1 cellular context compared by ENCODE assay signal in the genomic region with DNA sequence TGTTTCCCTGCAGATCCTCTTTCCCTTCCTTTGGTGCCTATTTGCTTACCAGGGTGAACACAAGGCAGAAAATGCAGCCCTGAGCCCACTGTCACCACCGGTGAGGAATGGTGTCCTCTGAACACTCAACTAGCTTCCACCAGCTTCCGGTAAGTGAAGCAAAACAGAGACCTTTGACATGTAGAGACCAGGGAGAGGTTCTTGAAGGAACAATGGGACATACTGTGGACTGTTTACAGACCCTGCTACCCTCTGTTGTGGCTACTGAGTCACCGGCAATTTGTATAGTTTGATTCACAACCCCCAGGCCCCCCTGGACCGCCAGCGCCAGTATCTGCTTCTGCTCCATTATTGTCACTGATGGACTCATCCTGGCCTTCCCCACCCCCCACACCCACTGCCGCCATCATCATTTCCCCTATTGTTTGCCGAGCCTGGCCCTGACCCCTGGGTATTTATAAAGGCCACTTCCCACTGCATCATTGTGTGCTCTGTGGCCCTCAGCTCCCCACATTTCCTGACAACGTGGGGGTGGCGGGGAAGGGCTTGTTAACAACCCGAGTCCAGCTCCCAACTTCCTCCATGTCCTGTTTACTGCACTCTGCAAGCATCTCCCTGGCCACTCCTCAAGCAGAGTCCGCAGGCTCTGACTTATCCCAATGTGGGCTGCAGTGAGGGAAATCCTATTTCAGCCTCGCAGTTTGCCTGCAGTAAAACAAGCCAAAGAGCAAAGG.
A peak's percentile ranks its signal among the peaks of the same experiment; 100 is the strongest.
TF ChIP-seq lines count a peak whose summit lies in the region.

No MANE protein-coding gene starts in this region.

TF ChIP-seq in HepG2, 621 proteins besides CTCF, POLR2A, EP300 and RAD21 (continued from another document and continues in another):
- TF ChIP-seq PHF5A (CRISPR knock-in tag; IDR thresholded peaks at IDR 0.05; ENCODE audit: low read depth, unreplicated experiment) = no peak
- TF ChIP-seq ZNF607 (CRISPR knock-in tag; IDR thresholded peaks at IDR 0.05; ENCODE audit: borderline replicate concordance) = no peak
- TF ChIP-seq MLLT10 (CRISPR knock-in tag; IDR thresholded peaks at IDR 0.05) = no peak
- TF ChIP-seq ZNF343 (CRISPR knock-in tag; IDR thresholded peaks at IDR 0.05) = no peak
- TF ChIP-seq ASH2L (IDR thresholded peaks at IDR 0.05; ENCODE audit: insufficient read length, low read depth, low read length) = peak; percentile 25
- TF ChIP-seq HMGXB3 (CRISPR knock-in tag; IDR thresholded peaks at IDR 0.05; ENCODE audit: borderline replicate concordance) = no peak
- TF ChIP-seq SOX13 (IDR thresholded peaks at IDR 0.05) = peak; percentile 50
- peak in 1 of 2 experiments; percentile 74; a peak in 2 of 4 replicates for TF ChIP-seq SOX13 (CRISPR knock-in tag; conservative IDR thresholded peaks at IDR 0.05 in 1 of 2, IDR thresholded peaks at IDR 0.05 in 1 of 2)
- TF ChIP-seq AFF4 (CRISPR knock-in tag; IDR thresholded peaks at IDR 0.05) = no peak
- TF ChIP-seq ZNF780A (CRISPR knock-in tag; IDR thresholded peaks at IDR 0.05) = no peak
- TF ChIP-seq, protein P1, sequence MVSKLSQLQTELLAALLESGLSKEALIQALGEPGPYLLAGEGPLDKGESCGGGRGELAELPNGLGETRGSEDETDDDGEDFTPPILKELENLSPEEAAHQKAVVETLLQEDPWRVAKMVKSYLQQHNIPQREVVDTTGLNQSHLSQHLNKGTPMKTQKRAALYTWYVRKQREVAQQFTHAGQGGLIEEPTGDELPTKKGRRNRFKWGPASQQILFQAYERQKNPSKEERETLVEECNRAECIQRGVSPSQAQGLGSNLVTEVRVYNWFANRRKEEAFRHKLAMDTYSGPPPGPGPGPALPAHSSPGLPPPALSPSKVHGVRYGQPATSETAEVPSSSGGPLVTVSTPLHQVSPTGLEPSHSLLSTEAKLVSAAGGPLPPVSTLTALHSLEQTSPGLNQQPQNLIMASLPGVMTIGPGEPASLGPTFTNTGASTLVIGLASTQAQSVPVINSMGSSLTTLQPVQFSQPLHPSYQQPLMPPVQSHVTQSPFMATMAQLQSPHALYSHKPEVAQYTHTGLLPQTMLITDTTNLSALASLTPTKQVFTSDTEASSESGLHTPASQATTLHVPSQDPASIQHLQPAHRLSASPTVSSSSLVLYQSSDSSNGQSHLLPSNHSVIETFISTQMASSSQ (IDR thresholded peaks at IDR 0.05; ENCODE audit: low read depth) = no peak
- TF ChIP-seq, protein P1 (CRISPR knock-in tag; IDR thresholded peaks at IDR 0.05; ENCODE audit: borderline replicate concordance) = no peak
- no peak for TF ChIP-seq ZNF101 (CRISPR knock-in tag; IDR thresholded peaks at IDR 0.05; ENCODE audit: borderline replicate concordance, low read depth)
- peak; percentile 37; the same call in 1 of the 2 replicates for TF ChIP-seq HNF4A (CRISPR knock-in tag; IDR thresholded peaks at IDR 0.05)
- TF ChIP-seq SOX5 (CRISPR knock-in tag; IDR thresholded peaks at IDR 0.05; ENCODE audit: borderline replicate concordance) = peak; percentile 84
- TF ChIP-seq ZSCAN25 (CRISPR knock-in tag; IDR thresholded peaks at IDR 0.05) = no peak
- no peak for TF ChIP-seq LCORL (IDR thresholded peaks at IDR 0.05)
- TF ChIP-seq LCORL (CRISPR knock-in tag; IDR thresholded peaks at IDR 0.05) = no peak
- no peak for TF ChIP-seq ZNF546 (CRISPR knock-in tag; conservative IDR thresholded peaks at IDR 0.05)
- no peak for TF ChIP-seq ZNF354B (CRISPR knock-in tag; IDR thresholded peaks at IDR 0.05)
- no peak for TF ChIP-seq ZNF569 (CRISPR knock-in tag; IDR thresholded peaks at IDR 0.05; ENCODE audit: borderline replicate concordance)
- no peak for TF ChIP-seq HMGA1 (CRISPR knock-in tag; conservative IDR thresholded peaks at IDR 0.05)
- no peak for TF ChIP-seq ZNF432 (CRISPR knock-in tag; IDR thresholded peaks at IDR 0.05; ENCODE audit: borderline replicate concordance)
- TF ChIP-seq, protein P2, sequence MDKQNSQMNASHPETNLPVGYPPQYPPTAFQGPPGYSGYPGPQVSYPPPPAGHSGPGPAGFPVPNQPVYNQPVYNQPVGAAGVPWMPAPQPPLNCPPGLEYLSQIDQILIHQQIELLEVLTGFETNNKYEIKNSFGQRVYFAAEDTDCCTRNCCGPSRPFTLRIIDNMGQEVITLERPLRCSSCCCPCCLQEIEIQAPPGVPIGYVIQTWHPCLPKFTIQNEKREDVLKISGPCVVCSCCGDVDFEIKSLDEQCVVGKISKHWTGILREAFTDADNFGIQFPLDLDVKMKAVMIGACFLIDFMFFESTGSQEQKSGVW (CRISPR knock-in tag; IDR thresholded peaks at IDR 0.05; ENCODE audit: borderline replicate concordance) = no peak
- TF ChIP-seq, protein P3, sequence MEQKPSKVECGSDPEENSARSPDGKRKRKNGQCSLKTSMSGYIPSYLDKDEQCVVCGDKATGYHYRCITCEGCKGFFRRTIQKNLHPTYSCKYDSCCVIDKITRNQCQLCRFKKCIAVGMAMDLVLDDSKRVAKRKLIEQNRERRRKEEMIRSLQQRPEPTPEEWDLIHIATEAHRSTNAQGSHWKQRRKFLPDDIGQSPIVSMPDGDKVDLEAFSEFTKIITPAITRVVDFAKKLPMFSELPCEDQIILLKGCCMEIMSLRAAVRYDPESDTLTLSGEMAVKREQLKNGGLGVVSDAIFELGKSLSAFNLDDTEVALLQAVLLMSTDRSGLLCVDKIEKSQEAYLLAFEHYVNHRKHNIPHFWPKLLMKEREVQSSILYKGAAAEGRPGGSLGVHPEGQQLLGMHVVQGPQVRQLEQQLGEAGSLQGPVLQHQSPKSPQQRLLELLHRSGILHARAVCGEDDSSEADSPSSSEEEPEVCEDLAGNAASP (CRISPR knock-in tag; IDR thresholded peaks at IDR 0.05; ENCODE audit: borderline replicate concordance) = no peak
- TF ChIP-seq AKNA (CRISPR knock-in tag; IDR thresholded peaks at IDR 0.05; ENCODE audit: borderline replicate concordance) = no peak
- no peak for TF ChIP-seq NR2F2 (IDR thresholded peaks at IDR 0.05; ENCODE audit: borderline replicate concordance, low read depth)
- peak; percentile 48 for TF ChIP-seq SALL1 (CRISPR knock-in tag; IDR thresholded peaks at IDR 0.05)
- TF ChIP-seq SMARCE1 (IDR thresholded peaks at IDR 0.05; ENCODE audit: borderline replicate concordance) = no peak
